In the genomic region with DNA sequence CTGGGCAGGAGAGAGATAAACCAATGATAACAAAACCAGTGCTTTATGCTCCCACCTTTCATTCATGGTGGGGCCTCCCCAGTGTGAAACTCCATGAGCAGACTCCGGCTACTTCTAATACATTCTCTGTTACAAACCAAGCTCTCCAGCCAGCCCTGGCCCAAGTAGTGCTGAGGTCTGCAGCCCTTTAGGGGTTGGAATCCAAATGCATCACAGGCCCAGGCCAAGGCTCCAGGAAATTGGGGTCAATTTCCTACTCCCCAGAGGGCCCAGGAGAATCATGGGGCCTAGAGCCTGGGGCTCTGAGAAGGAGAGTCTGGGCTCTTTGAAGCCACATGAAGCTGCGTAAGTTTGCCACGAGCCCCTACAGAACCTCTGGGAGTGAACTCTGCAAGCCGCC, we compare ENCODE assay signal across 19 cellular contexts.
"Had no signal": no experiment of that assay in that cellular context is flagged by ENCODE, and none has a peak within 500 bp of the region (broad histone marks: within the 10 kb centered on the region; RNA-seq: fewer than 3 reads in every experiment).

No MANE protein-coding gene starts in this region.

- FAIRE-seq: HepG2 had no signal

- ATAC-seq: HepG2 had no signal

- H3K27ac ChIP-seq: RWPE1 had no signal

- DNase-seq: IMR-90, Kasumi-1, KG1, MM.1S, NCI-H1092 treated with DMSO at 0.1 percent for 48 hours, NCI-H1436, NCI-H187, NCI-H2029, NCI-H2081 treated with DMSO at 0.1 percent for 48 hours, NCI-H2171, NCI-H226, NCI-H446, NCI-H510A, NCI-H524 treated with DMSO at 0.1 percent for 48 hours, NCI-H69, NCI-H774, SIG-M5 had no signal
